ENCODE assay signal across 20 cellular contexts in the genomic region with DNA sequence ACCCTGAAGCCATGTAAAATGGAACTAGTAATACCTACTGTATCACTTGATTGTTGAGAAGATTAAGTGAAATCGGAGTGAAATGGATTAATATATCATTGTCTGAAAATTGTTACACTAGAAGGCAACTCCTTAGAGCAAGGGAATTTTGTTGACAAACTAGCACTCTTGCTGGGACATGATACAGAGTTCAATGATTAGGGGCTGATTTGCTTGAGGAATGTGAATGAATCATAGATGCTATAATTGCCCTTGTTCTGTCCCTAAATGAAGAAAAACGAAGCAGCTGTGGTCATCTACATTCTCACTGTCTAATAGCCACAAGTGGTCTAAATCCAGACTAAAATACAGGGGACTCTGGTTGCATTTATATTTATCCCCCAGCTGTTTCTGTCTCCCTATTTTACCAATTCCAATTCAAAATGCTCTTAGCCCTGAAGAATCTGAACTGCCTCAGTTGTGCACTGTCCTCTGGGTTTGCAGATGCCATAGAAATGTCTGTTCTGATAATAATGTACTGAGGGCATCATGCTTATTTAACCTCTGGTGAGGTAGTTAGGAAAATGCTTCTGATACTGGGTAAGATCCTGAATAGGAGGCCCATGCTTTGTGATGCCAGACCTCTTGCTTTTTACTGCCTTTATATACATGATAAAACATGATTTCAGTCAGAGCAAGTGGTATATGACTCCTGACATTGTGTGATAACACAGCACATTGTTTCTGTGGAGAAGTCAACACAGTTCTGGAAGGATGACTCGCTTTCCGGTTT.
DNase-seq lines count a peak whose midpoint lies in the region; ATAC-seq and TF ChIP-seq lines count a peak whose summit lies in the region.
"Had no signal": no experiment of that assay in that cellular context is flagged by ENCODE, and none has a peak within 500 bp of the region (broad histone marks: within the 10 kb centered on the region; RNA-seq: fewer than 3 reads in every experiment).

No MANE protein-coding gene starts in this region.

- H3K27ac ChIP-seq in RWPE1, result no peak overlapping the region
- H3K27ac ChIP-seq: heart left ventricle, vagina had no signal

- peak; percentile 31 for DNase-seq in DMS153 (lab: John Stamatoyannopoulos, UW)
- peak; percentile 7 for DNase-seq in RWPE1 (ENCODE audit: low spot score)
- DNase-seq in epithelial cell of esophagus (ENCODE audit: low read depth), result peak; percentile 84
- peak; percentile 22 for DNase-seq in myocyte (ENCODE audit: low read depth)
- no peak for DNase-seq in activated T-cell treated with anti-CD3 and anti-CD28 coated beads for 4 hours
- no peak for DNase-seq in activated naive CD4-positive, alpha-beta T cell treated with anti-CD3 and anti-CD28 coated beads, Interleukin-2, amount 50 U/mL, for 72 hours (ENCODE audit: low spot score in 2 of 2)
- DNase-seq in NOMO-1 treated with dmso at 0.1 percent for 144 hours (lab: John Stamatoyannopoulos, UW; ENCODE audit: unreplicated experiment), result no peak
- DNase-seq: activated CD8-positive, alpha-beta memory T cell treated with anti-CD3 and anti-CD28 coated beads for 24 hours; CD8-positive, alpha-beta T cell; EL; heart left ventricle; HFFc6; kidney; MM.1S; NCI-H187 treated with DMSO at 0.1 percent for 48 hours; nucleus accumbens; right cardiac atrium; SHP77 had no signal

- no peak for ATAC-seq in HG03460 (IDR thresholded peaks at IDR 0.05; ENCODE audit: unreplicated experiment)
- no peak for ATAC-seq in activated naive CD4-positive, alpha-beta T cell treated with anti-CD3 and anti-CD28 coated beads, Interleukin-2, amount 50 U/mL, for 72 hours
- ATAC-seq: CD8-positive, alpha-beta T cell; heart left ventricle; right cardiac atrium had no signal

- H3K36me3 Mint-ChIP-seq in activated naive CD4-positive, alpha-beta T cell treated with anti-CD3 and anti-CD28 coated beads, Interleukin-2, amount 50 U/mL, for 72 hours, result peaks cover 0 to 4% of the 10 kb centered on the region in 2 donors
- H3K36me3 Mint-ChIP-seq: CD8-positive, alpha-beta T cell had no signal

- CTCF ChIA-PET in RWPE1 (lab: Yijun Ruan, JAX), result interaction anchor here (0.5 to 0.7 kb wide), 3 partner anchors 96 to 1465 kb away, joined by 3 read pairs; no protein-coding TSS in a partner anchor

- TF ChIP-seq CTCF in RWPE1 (conservative IDR thresholded peaks at IDR 0.05; ENCODE audit: low read depth) (no peak), epithelial cell of esophagus (IDR thresholded peaks at IDR 0.05; ENCODE audit: insufficient read depth, low read depth, low read length, missing control alignments) (no peak)

- POLR2A ChIA-PET in RWPE1 (lab: Yijun Ruan, JAX; ENCODE audit: low non-redundant PET), result no interaction called here

- peaks cover 8 to 9% of the 10 kb centered on the region in 2 donors for H3K9me3 Mint-ChIP-seq in activated naive CD4-positive, alpha-beta T cell treated with anti-CD3 and anti-CD28 coated beads, Interleukin-2, amount 50 U/mL, for 72 hours

- no peak overlapping the region for H3K27ac Mint-ChIP-seq in activated naive CD4-positive, alpha-beta T cell treated with anti-CD3 and anti-CD28 coated beads, Interleukin-2, amount 50 U/mL, for 72 hours
- H3K27ac Mint-ChIP-seq: CD8-positive, alpha-beta T cell; HFFc6 had no signal

- H3K4me3 ChIP-seq in epithelial cell of esophagus (ENCODE audit: low read length), result peak overlapping the region; percentile 7
- H3K4me3 ChIP-seq: heart left ventricle, vagina had no signal

Comparison
In these comparisons a context has a peak if more than half of its experiments do, and no peak if none do; other contexts are left out.
1. DNase-seq: peak in DMS153 (single experiment), RWPE1 (single experiment), epithelial cell of esophagus (single experiment) and myocyte (single experiment); none in activated T-cell treated with anti-CD3 and anti-CD28 coated beads for 4 hours (single experiment), activated naive CD4-positive, alpha-beta T cell treated with anti-CD3 and anti-CD28 coated beads, Interleukin-2, amount 50 U/mL, for 72 hours (0 of 2) and NOMO-1 treated with dmso at 0.1 percent for 144 hours (single experiment).